In the genomic region with DNA sequence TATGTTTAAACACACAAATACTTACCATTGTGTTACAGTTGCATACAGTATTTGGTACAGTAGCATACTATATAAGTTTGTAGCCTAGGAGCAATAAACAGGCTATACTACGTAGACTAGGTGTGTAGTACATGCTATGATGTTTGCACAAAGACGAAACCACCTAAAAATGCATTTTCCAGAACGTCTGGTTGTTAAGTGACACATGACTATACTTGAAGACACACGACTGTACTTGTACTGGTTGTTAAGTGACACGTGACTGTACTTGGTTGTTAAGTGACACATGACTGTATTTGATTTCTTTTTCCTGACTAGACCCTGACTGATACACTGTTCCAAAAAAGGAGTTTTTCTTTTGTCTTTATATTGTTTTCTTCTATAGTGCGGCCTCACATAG, we compare ENCODE assay signal across 18 cellular contexts.
"Had no signal": no experiment of that assay in that cellular context is flagged by ENCODE, and none has a peak within 500 bp of the region (broad histone marks: within the 10 kb centered on the region; RNA-seq: fewer than 3 reads in every experiment).

No MANE protein-coding gene starts in this region.

- H3K9me3 ChIP-seq: prostate gland, right atrium auricular region, SJSA1, testis, upper lobe of left lung had no signal

- H2AFZ ChIP-seq: neural progenitor cell had no signal

- H3K27ac ChIP-seq: dorsolateral prefrontal cortex, epithelial cell of prostate, neural progenitor cell, prostate gland, right atrium auricular region, SJSA1, testis had no signal

- FAIRE-seq: colon had no signal

- H3K9ac ChIP-seq: neural progenitor cell had no signal

- H3K4me1 ChIP-seq: prostate gland, testis had no signal

- H3K36me3 ChIP-seq: neural progenitor cell, prostate gland, right atrium auricular region had no signal

- H3K4me3 ChIP-seq: dorsolateral prefrontal cortex, neural progenitor cell, prostate gland, right atrium auricular region, SJSA1, testis, upper lobe of left lung had no signal

- DNase-seq: activated CD4-positive, alpha-beta memory T cell treated with anti-CD3 and anti-CD28 coated beads for 36 hours; anterior cingulate cortex; central memory CD4-positive, alpha-beta T cell; dorsolateral prefrontal cortex; foreskin fibroblast; hypothalamus; mesenchymal stem cell; naive thymus-derived CD4-positive, alpha-beta T cell; stimulated activated CD4-positive, alpha-beta T cell treated with anti-CD3 and anti-CD28 coated beads, Interleukin-15, amount 100 ng/mL, for 24 hours; stimulated activated CD4-positive, alpha-beta T cell treated with anti-CD3 and anti-CD28 coated beads, Interleukin-2, amount 100 ng/mL, for 48 hours; testis; upper lobe of left lung had no signal

- ATAC-seq: naive thymus-derived CD4-positive, alpha-beta T cell had no signal

- H3K27me3 ChIP-seq: dorsolateral prefrontal cortex, neural progenitor cell, right atrium auricular region, SJSA1, testis, upper lobe of left lung had no signal

- H3K4me2 ChIP-seq: neural progenitor cell had no signal
